Comparison of ENCODE assay signal across 10 cellular contexts in genomic region chr7:73706122-73707044, GRCh38. TPM values are rescaled to one million over a fixed set of nuclear protein-coding genes. Genes with fewer than 3 reads are reported as not detected.
DNase-seq lines count a peak whose midpoint lies in the region; ATAC-seq and TF ChIP-seq lines count a peak whose summit lies in the region.
"Had no signal": no experiment of that assay in that cellular context is flagged by ENCODE, and none has a peak within 500 bp of the region (broad histone marks: within the 10 kb centered on the region; RNA-seq: fewer than 3 reads in every experiment).

No MANE protein-coding gene starts in this region.

- H3K27ac ChIP-seq in body of pancreas, result peak overlapping the region; percentile 49 to 73 (median 70)

- H3K27me3 ChIP-seq in body of pancreas (no peaks in the 10 kb centered on the region), HAP-1 (ENCODE audit: low read depth) (no peaks in the 10 kb centered on the region)

- H3K4me3 ChIP-seq in body of pancreas (no peak overlapping the region), HAP-1 (no peak overlapping the region)
- H3K4me3 ChIP-seq: skin epidermis had no signal

- no peaks in the 10 kb centered on the region for H3K36me3 ChIP-seq in body of pancreas (replicated peaks in 1 of 2; ENCODE audit: insufficient read depth in 1 of 2, low read depth in 2 of 2)
- H3K36me3 ChIP-seq in HAP-1 (replicated peaks), result peaks cover 20% of the 10 kb centered on the region; the same call in 1 of the 2 replicates

- ATAC-seq in body of pancreas (no peak), GM21423 (IDR thresholded peaks at IDR 0.05; ENCODE audit: unreplicated experiment) (no peak)
- ATAC-seq: left cardiac atrium had no signal

- TF ChIP-seq CTCF in body of pancreas (IDR thresholded peaks at IDR 0.05), result no peak

- DNase-seq in NCI-H524 (lab: John Stamatoyannopoulos, UW), result peak; percentile 9 to 50
- no peak for DNase-seq in NCI-H524 treated with DMSO at 0.1 percent for 48 hours (lab: John Stamatoyannopoulos, UW)
- DNase-seq in NCI-H2107 (lab: John Stamatoyannopoulos, UW), result peak; percentile 16
- DNase-seq in body of pancreas, result no peak
- peak; percentile 70 for DNase-seq in stimulated activated CD4-positive, alpha-beta T cell treated with anti-CD3 and anti-CD28 coated beads, Interleukin-15, amount 100 ng/mL, for 24 hours
- DNase-seq in RPMI8226, result no peak
- no peak for DNase-seq in HAP-1 (ENCODE audit: low spot score in 2 of 2)
- DNase-seq: left cardiac atrium had no signal

- H3K4me1 ChIP-seq in body of pancreas (no peaks in the 10 kb centered on the region), HAP-1 (no peaks in the 10 kb centered on the region)

- H3K9me3 ChIP-seq in body of pancreas (no peaks in the 10 kb centered on the region), HAP-1 (no peaks in the 10 kb centered on the region)

- intact Hi-C loops in body of pancreas (cut with DNase I), result no loop called here

- in situ Hi-C loops in HAP-1 (cut with MboI; ENCODE audit: low sequenced_read_pairs), result no loop called here

- TF ChIP-seq POLR2A in body of pancreas (IDR thresholded peaks at IDR 0.05), result no peak

- 77 to 84% methylated on average over 20 to 24 of the region's 25 CpGs for WGBS in body of pancreas, 2 donors

RNA-seq across cellular contexts. Expression of gene STX1A, which starts 13.1 kb away (rescaled TPM):
- 10 to 100 TPM in 1 of 2 donors, 1 to 10 TPM in 1; 9.9 to 12.5 TPM for total RNA-seq in body of pancreas

RNA-seq across cellular contexts. Expression of gene BUD23, which starts 23.0 kb away (rescaled TPM):
- 10 to 100 TPM; 34.3 to 43.3 TPM for total RNA-seq in body of pancreas

RNA-seq across cellular contexts. Expression of gene DNAJC30, which starts 23.1 kb away (rescaled TPM):
- total RNA-seq in body of pancreas, result 1 to 10 TPM; 3.6 to 5.6 TPM

RNA-seq across cellular contexts. Expression of gene ABHD11, which starts 32.2 kb away (rescaled TPM):
- total RNA-seq in body of pancreas, result 10 to 100 TPM; 21.5 to 22.7 TPM

RNA-seq across cellular contexts. Expression of gene VPS37D, which starts 38.8 kb away (rescaled TPM):
- total RNA-seq in body of pancreas, result 1 to 10 TPM; 1.3 to 6.0 TPM

Comparison
In these comparisons a context has a peak if more than half of its experiments do, and no peak if none do; other contexts are left out.
1. DNase-seq: peak in NCI-H524 (2 of 2), NCI-H2107 (single experiment) and stimulated activated CD4-positive, alpha-beta T cell treated with anti-CD3 and anti-CD28 coated beads, Interleukin-15, amount 100 ng/mL, for 24 hours (single experiment); none in NCI-H524 treated with DMSO at 0.1 percent for 48 hours (single experiment), body of pancreas (0 of 4), RPMI8226 (single experiment) and HAP-1 (0 of 2).